In the genomic region with DNA sequence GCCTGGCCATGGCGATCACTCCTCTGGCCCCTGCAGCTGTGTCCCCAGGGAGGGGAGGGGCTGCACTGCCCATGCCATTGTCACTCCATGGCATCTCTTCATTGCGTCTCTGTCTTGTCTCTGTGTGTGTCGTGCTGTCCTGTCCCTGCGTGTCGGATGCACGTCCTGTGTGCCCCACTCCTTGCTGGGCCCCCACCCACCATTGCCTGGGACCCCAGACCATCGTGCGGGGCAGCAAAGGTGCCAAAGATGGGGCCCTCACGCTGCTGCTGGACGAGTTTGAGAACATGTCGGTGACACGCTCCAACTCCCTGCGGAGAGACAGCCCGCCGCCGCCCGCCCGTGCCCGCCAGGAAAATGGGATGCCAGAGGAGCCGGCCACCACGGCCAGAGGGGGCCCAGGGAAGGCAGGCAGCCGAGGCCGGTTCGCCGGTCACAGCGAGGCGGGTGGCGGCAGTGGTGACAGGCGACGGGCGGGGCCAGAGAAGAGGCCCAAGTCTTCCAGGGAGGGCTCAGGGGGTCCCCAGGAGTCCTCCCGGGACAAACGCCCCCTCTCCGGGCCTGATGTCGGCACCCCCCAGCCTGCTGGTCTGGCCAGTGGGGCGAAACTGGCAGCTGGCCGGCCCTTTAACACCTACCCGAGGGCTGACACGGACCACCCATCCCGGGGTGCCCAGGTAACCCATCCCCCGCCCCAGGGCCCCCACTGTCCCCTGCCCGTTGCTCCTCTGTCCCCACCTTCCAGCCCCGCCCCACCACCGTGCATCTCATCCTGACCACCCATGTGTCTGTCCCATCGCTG, we compare ENCODE assay signal across 3 cellular contexts.
TF ChIP-seq lines count a peak whose summit lies in the region.

No MANE protein-coding gene starts in this region.

TF ChIP-seq in HepG2, 621 proteins besides CTCF, POLR2A, EP300 and RAD21 (continues in another document):
- TF ChIP-seq RARG (CRISPR knock-in tag; IDR thresholded peaks at IDR 0.05; ENCODE audit: low read depth) (no peak), ZNF33A (CRISPR knock-in tag; IDR thresholded peaks at IDR 0.05; ENCODE audit: borderline replicate concordance) (no peak), HOXA7 (CRISPR knock-in tag; IDR thresholded peaks at IDR 0.05) (no peak), NFIC (IDR thresholded peaks at IDR 0.05; ENCODE audit: low read length) (no peak), NR3C1 (CRISPR knock-in tag; IDR thresholded peaks at IDR 0.05) (no peak), ISL2 (CRISPR knock-in tag; IDR thresholded peaks at IDR 0.05) (no peak), ZNF775 (CRISPR knock-in tag; IDR thresholded peaks at IDR 0.05; ENCODE audit: borderline replicate concordance) (no peak), EHMT2 (IDR thresholded peaks at IDR 0.05; ENCODE audit: borderline replicate concordance, low read depth, low read length) (no peak), ZNF101 (CRISPR knock-in tag; IDR thresholded peaks at IDR 0.05; ENCODE audit: borderline replicate concordance, low read depth) (no peak), IRF2 (CRISPR knock-in tag; IDR thresholded peaks at IDR 0.05) (no peak)
- TF ChIP-seq, protein P1, sequence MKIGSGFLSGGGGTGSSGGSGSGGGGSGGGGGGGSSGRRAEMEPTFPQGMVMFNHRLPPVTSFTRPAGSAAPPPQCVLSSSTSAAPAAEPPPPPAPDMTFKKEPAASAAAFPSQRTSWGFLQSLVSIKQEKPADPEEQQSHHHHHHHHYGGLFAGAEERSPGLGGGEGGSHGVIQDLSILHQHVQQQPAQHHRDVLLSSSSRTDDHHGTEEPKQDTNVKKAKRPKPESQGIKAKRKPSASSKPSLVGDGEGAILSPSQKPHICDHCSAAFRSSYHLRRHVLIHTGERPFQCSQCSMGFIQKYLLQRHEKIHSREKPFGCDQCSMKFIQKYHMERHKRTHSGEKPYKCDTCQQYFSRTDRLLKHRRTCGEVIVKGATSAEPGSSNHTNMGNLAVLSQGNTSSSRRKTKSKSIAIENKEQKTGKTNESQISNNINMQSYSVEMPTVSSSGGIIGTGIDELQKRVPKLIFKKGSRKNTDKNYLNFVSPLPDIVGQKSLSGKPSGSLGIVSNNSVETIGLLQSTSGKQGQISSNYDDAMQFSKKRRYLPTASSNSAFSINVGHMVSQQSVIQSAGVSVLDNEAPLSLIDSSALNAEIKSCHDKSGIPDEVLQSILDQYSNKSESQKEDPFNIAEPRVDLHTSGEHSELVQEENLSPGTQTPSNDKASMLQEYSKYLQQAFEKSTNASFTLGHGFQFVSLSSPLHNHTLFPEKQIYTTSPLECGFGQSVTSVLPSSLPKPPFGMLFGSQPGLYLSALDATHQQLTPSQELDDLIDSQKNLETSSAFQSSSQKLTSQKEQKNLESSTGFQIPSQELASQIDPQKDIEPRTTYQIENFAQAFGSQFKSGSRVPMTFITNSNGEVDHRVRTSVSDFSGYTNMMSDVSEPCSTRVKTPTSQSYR (CRISPR knock-in tag; IDR thresholded peaks at IDR 0.05; ENCODE audit: borderline replicate concordance): no peak
- TF ChIP-seq, protein P2, sequence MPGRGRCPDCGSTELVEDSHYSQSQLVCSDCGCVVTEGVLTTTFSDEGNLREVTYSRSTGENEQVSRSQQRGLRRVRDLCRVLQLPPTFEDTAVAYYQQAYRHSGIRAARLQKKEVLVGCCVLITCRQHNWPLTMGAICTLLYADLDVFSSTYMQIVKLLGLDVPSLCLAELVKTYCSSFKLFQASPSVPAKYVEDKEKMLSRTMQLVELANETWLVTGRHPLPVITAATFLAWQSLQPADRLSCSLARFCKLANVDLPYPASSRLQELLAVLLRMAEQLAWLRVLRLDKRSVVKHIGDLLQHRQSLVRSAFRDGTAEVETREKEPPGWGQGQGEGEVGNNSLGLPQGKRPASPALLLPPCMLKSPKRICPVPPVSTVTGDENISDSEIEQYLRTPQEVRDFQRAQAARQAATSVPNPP (CRISPR knock-in tag; IDR thresholded peaks at IDR 0.05): no peak

TF ChIP-seq in IMR-90, 13 proteins besides CTCF, POLR2A, EP300 and RAD21:
- TF ChIP-seq NFE2L2 (IDR thresholded peaks at IDR 0.05; ENCODE audit: low read depth, low read length) (no peak), BHLHE40 (IDR thresholded peaks at IDR 0.05; ENCODE audit: low read depth, low read length) (no peak), CHD1 (IDR thresholded peaks at IDR 0.05; ENCODE audit: low read depth, low read length) (no peak), FOS (IDR thresholded peaks at IDR 0.05; ENCODE audit: low read depth, low read length) (no peak), MAFK (IDR thresholded peaks at IDR 0.05; ENCODE audit: low read depth, low read length) (no peak), RCOR1 (IDR thresholded peaks at IDR 0.05; ENCODE audit: insufficient replicate concordance, low read length) (no peak), MXI1 (IDR thresholded peaks at IDR 0.05; ENCODE audit: borderline replicate concordance, low read depth, low read length) (no peak), MAZ (IDR thresholded peaks at IDR 0.05; ENCODE audit: borderline replicate concordance, low read depth, low read length) (no peak), SMC3 (IDR thresholded peaks at IDR 0.05; ENCODE audit: low read depth, low read length) (no peak), RFX5 (IDR thresholded peaks at IDR 0.05; ENCODE audit: low read depth, low read length) (no peak), CEBPB (IDR thresholded peaks at IDR 0.05; ENCODE audit: low read depth, low read length) (no peak)
- TF ChIP-seq, protein P3, sequence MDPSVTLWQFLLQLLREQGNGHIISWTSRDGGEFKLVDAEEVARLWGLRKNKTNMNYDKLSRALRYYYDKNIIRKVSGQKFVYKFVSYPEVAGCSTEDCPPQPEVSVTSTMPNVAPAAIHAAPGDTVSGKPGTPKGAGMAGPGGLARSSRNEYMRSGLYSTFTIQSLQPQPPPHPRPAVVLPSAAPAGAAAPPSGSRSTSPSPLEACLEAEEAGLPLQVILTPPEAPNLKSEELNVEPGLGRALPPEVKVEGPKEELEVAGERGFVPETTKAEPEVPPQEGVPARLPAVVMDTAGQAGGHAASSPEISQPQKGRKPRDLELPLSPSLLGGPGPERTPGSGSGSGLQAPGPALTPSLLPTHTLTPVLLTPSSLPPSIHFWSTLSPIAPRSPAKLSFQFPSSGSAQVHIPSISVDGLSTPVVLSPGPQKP (IDR thresholded peaks at IDR 0.05; ENCODE audit: borderline replicate concordance, low read depth, low read length): no peak
- TF ChIP-seq, protein P4, sequence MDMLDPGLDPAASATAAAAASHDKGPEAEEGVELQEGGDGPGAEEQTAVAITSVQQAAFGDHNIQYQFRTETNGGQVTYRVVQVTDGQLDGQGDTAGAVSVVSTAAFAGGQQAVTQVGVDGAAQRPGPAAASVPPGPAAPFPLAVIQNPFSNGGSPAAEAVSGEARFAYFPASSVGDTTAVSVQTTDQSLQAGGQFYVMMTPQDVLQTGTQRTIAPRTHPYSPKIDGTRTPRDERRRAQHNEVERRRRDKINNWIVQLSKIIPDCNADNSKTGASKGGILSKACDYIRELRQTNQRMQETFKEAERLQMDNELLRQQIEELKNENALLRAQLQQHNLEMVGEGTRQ (IDR thresholded peaks at IDR 0.05; ENCODE audit: low read depth, low read length): no peak

TF ChIP-seq in H1, 55 proteins besides CTCF, POLR2A, EP300 and RAD21:
- no peak for TF ChIP-seq ZNF274 (IDR thresholded peaks at IDR 0.05; ENCODE audit: borderline replicate concordance, extremely low read depth, low read length)
- no peak for TF ChIP-seq JUN (IDR thresholded peaks at IDR 0.05; ENCODE audit: low read depth, low read length)
- no peak for TF ChIP-seq SIRT6 (IDR thresholded peaks at IDR 0.05; ENCODE audit: low read length)
TF ChIP-seq in H1: peak in this region for 0.
